1 cellular context compared by ENCODE assay signal in genomic region chr2:236577481-236578410, GRCh38.
TF ChIP-seq lines count a peak whose summit lies in the region.

No MANE protein-coding gene starts in this region.

TF ChIP-seq in GM23338, 12 proteins besides CTCF, POLR2A, EP300 and RAD21:
- TF ChIP-seq ZNF462 (CRISPR knock-in tag; IDR thresholded peaks at IDR 0.05) (no peak), ETS1 (IDR thresholded peaks at IDR 0.05) (no peak), REST (IDR thresholded peaks at IDR 0.05; ENCODE audit: unreplicated experiment) (no peak), ZNF331 (CRISPR knock-in tag; IDR thresholded peaks at IDR 0.05; ENCODE audit: low read depth) (no peak), JUNB (IDR thresholded peaks at IDR 0.05; ENCODE audit: unreplicated experiment) (no peak), CREB1 (CRISPR knock-in tag; IDR thresholded peaks at IDR 0.05; ENCODE audit: low read depth) (no peak), EZH2phosphoT487 (IDR thresholded peaks at IDR 0.05; ENCODE audit: unreplicated experiment) (no peak), ZNF114 (CRISPR knock-in tag; IDR thresholded peaks at IDR 0.05) (no peak), POLR2AphosphoS5 (IDR thresholded peaks at IDR 0.05; ENCODE audit: low read depth) (no peak), STAT1 (IDR thresholded peaks at IDR 0.05; ENCODE audit: unreplicated experiment) (no peak), NANOG (IDR thresholded peaks at IDR 0.05; ENCODE audit: borderline replicate concordance) (no peak), EZH2 (IDR thresholded peaks at IDR 0.05; ENCODE audit: low read depth, unreplicated experiment) (no peak)
